Comparison of ENCODE assay signal across 8 cellular contexts in genomic region chr16:1333149-1333812, GRCh38. TPM values are rescaled to one million over a fixed set of nuclear protein-coding genes. Genes with fewer than 3 reads are reported as not detected.
A peak's percentile ranks its signal among the peaks of the same experiment; 100 is the strongest.
DNase-seq lines count a peak whose midpoint lies in the region; ATAC-seq and TF ChIP-seq lines count a peak whose summit lies in the region.

A gene with protein sequence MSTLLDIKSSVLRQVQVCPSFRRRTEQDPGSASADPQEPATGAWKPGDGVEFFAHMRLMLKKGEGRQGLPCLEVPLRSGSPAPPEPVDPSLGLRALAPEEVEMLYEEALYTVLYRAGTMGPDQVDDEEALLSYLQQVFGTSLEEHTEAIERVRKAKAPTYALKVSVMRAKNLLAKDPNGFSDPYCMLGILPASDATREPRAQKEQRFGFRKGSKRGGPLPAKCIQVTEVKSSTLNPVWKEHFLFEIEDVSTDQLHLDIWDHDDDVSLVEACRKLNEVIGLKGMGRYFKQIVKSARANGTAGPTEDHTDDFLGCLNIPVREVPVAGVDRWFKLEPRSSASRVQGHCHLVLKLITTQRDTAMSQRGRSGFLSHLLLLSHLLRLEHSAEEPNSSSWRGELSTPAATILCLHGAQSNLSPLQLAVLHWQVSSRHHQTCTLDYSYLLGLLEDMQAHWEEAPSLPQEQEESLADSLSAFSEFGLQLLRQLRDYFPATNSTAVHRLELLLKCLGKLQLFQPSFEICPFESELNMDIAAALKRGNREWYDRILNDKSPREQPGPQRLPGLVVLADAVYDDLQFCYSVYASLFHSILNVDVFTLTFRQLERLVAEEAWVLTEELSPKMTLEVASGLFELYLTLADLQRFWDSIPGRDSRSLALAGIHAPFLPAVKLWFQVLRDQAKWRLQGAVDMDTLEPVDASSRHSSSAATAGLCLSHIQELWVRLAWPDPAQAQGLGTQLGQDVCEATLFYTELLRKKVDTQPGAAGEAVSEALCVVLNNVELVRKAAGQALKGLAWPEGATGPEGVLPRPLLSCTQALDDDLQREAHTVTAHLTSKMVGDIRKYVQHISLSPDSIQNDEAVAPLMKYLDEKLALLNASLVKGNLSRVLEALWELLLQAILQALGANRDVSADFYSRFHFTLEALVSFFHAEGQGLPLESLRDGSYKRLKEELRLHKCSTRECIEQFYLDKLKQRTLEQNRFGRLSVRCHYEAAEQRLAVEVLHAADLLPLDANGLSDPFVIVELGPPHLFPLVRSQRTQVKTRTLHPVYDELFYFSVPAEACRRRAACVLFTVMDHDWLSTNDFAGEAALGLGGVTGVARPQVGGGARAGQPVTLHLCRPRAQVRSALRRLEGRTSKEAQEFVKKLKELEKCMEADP (plus strand): TSS chr16:1333645. CDS start chr16:1338550, 4,905 bp downstream.

- no peaks in the 10 kb centered on the region for H4K20me1 ChIP-seq in PC-9 (ENCODE audit: insufficient read depth)

- H3K27ac ChIP-seq in PC-9: no peak within 1 kb of the TSS

- POLR2A ChIA-PET in PC-9 (lab: Charles Lee; ENCODE audit: unreplicated experiment): interaction anchor here (0.6 to 0.7 kb wide), 3 partner anchors 13 to 1572 kb away, joined by 3 to 5 read pairs (median 3); no protein-coding TSS in a partner anchor

- H2AFZ ChIP-seq in PC-9: no peak within 1 kb of the TSS

- H3K79me2 ChIP-seq in PC-9 (ENCODE audit: low read depth): no peaks in the 10 kb centered on the region

- H3K9me3 ChIP-seq in PC-9 (ENCODE audit: insufficient read depth, low read depth) (no peaks in the 10 kb centered on the region), adipocyte (ENCODE audit: control insufficient read depth, low read length) (peaks cover 4% of the 10 kb centered on the region)

- H3K27ac Mint-ChIP-seq in Calu3 (ENCODE audit: unreplicated experiment): no peak within 1 kb of the TSS

- H3K36me3 ChIP-seq in PC-9 (ENCODE audit: low read depth): no peaks in the 10 kb centered on the region
- no peaks in the 10 kb centered on the region for H3K36me3 ChIP-seq in adipocyte (ENCODE audit: control insufficient read depth, insufficient read depth, low read length, severe bottlenecking)

- H3K4me2 ChIP-seq in PC-9: peak within 1 kb of the TSS; percentile 82

- H3K4me3 ChIP-seq in PC-9: peak within 1 kb of the TSS; percentile 49; the same call in 1 of the 2 replicates
- H3K4me3 ChIP-seq in adipocyte (ENCODE audit: low read length): no peak within 1 kb of the TSS

- peaks cover 19% of the 10 kb centered on the region for H3K36me3 Mint-ChIP-seq in Calu3 (ENCODE audit: insufficient read depth, unreplicated experiment)

- no peaks in the 10 kb centered on the region for H3K9me3 Mint-ChIP-seq in Calu3 (ENCODE audit: low read depth, unreplicated experiment)

- H3K4me1 Mint-ChIP-seq in Calu3 (ENCODE audit: low read depth, unreplicated experiment): peaks cover 8% of the 10 kb centered on the region

- TF ChIP-seq CTCF in Calu3 (IDR thresholded peaks at IDR 0.05; ENCODE audit: unreplicated experiment): no peak
- TF ChIP-seq CTCF in PC-9 (conservative IDR thresholded peaks at IDR 0.05): no peak

- DNase-seq in Calu3: peak; percentile 62
- peak in 1 of 2 experiments; percentile 56 for DNase-seq in PC-9
- peak; percentile 74 for DNase-seq in adipocyte (ENCODE audit: low read depth)
- DNase-seq in iPS-NIHi11 (ENCODE audit: low spot score): peak; percentile 82
- peak in 2 of 3 donors; percentile 39 to 59 for DNase-seq in stimulated activated CD4-positive, alpha-beta T cell treated with anti-CD3 and anti-CD28 coated beads, TNF-alpha, amount 100 ng/mL, for 48 hours (ENCODE audit: low read depth in 3 of 3)
- no peak for DNase-seq in NCI-H510A (lab: John Stamatoyannopoulos, UW)
- DNase-seq in NCI-H510A treated with DMSO at 0.1 percent for 48 hours (lab: John Stamatoyannopoulos, UW): no peak

- no peak within 1 kb of the TSS for H3K4me3 Mint-ChIP-seq in Calu3 (ENCODE audit: low read depth, unreplicated experiment)

- BruUV-seq in Calu3 (replicated peaks; lab: Mats Ljungman, UMichigan) (no TSS peak), PC-9 (replicated peaks; lab: Mats Ljungman, UMichigan) (no TSS peak)

- peaks cover 15% of the 10 kb centered on the region for H3K4me1 ChIP-seq in PC-9 (replicated peaks; ENCODE audit: insufficient read depth)
- H3K4me1 ChIP-seq in adipocyte (ENCODE audit: control insufficient read depth, insufficient read depth, low read length): no peaks in the 10 kb centered on the region

- H3K27me3 ChIP-seq in PC-9 (ENCODE audit: insufficient read depth, low read depth) (no peaks in the 10 kb centered on the region), adipocyte (replicated peaks; ENCODE audit: control insufficient read depth, insufficient read depth, low read length) (peaks cover 29% of the 10 kb centered on the region)

- intact Hi-C loops in Calu3 (cut with micrococcal nuclease; ENCODE audit: unreplicated experiment): no loop called here
- intact Hi-C loops in PC-9 (cut with micrococcal nuclease; ENCODE audit: unreplicated experiment): loop anchor here (5.0 kb wide), 1 partner anchor 279 kb away; the partner anchor contains the start of genes CRAMP1 and IFT140

- ATAC-seq in GM21737 (IDR thresholded peaks at IDR 0.05; ENCODE audit: unreplicated experiment): no peak

- CTCF ChIA-PET in Calu3 (lab: Charles Lee) (interaction anchor here (2.0 kb wide), 1 partner anchor 9 kb away, joined by 14 read pairs; no protein-coding TSS in a partner anchor), PC-9 (lab: Charles Lee) (interaction anchor here (0.6 to 0.7 kb wide), 2 partner anchors 21 to 388 kb away, joined by 7 to 10 read pairs; no protein-coding TSS in a partner anchor)

- H3F3A ChIP-seq in PC-9 (ENCODE audit: insufficient read depth, low read depth): peaks cover 6% of the 10 kb centered on the region; the same call in 1 of the 2 replicates

- peaks cover 32% of the 10 kb centered on the region for H3K27me3 Mint-ChIP-seq in Calu3 (ENCODE audit: unreplicated experiment)

- H3K9me2 ChIP-seq in PC-9 (ENCODE audit: insufficient read depth): no peaks in the 10 kb centered on the region

- no peak within 1 kb of the TSS for H3K9ac ChIP-seq in adipocyte (ENCODE audit: low read length)

RNA-seq across cellular contexts. Expression of the gene that starts here (rescaled TPM):
- total RNA-seq in Calu3 (2022): 2.4 and 7.0 TPM in 2 replicates
- total RNA-seq in PC-9 (2021): 35.0 and 47.3 TPM in 2 replicates

Comparison
In these comparisons a context has a peak if more than half of its experiments do, and no peak if none do; other contexts are left out.
1. DNase-seq: peak in Calu3 (single experiment), adipocyte (single experiment), iPS-NIHi11 (single experiment) and stimulated activated CD4-positive, alpha-beta T cell treated with anti-CD3 and anti-CD28 coated beads, TNF-alpha, amount 100 ng/mL, for 48 hours (2 of 3); none in NCI-H510A (single experiment) and NCI-H510A treated with DMSO at 0.1 percent for 48 hours (single experiment).